Comparison of ENCODE assay signal across 20 cellular contexts in genomic region chr4:185761352-185762235, GRCh38. TPM values are rescaled to one million over a fixed set of nuclear protein-coding genes. Genes with fewer than 3 reads are reported as not detected.
A peak's percentile ranks its signal among the peaks of the same experiment; 100 is the strongest.
DNase-seq lines count a peak whose midpoint lies in the region; ATAC-seq and TF ChIP-seq lines count a peak whose summit lies in the region.
"Had no signal": no experiment of that assay in that cellular context is flagged by ENCODE, and none has a peak within 500 bp of the region (broad histone marks: within the 10 kb centered on the region; RNA-seq: fewer than 3 reads in every experiment).

No MANE protein-coding gene starts in this region.

- peaks cover 34% of the 10 kb centered on the region for H3K4me1 Mint-ChIP-seq in MCF 10A (ENCODE audit: insufficient read depth, unreplicated experiment)
- H3K4me1 Mint-ChIP-seq: CD4-positive, CD25-positive, alpha-beta regulatory T cell; naive thymus-derived CD4-positive, alpha-beta T cell had no signal

- H3K27ac Mint-ChIP-seq in MCF 10A (ENCODE audit: low read depth, unreplicated experiment): peak overlapping the region; percentile 76
- H3K27ac Mint-ChIP-seq: CD4-positive, CD25-positive, alpha-beta regulatory T cell; naive thymus-derived CD4-positive, alpha-beta T cell had no signal

- H4K20me1 ChIP-seq in mammary epithelial cell (ENCODE audit: insufficient read depth, low read length) (no peaks in the 10 kb centered on the region), hepatocyte (ENCODE audit: insufficient read depth, poor library complexity, severe bottlenecking) (no peaks in the 10 kb centered on the region)

- H3K9me3 ChIP-seq in mammary epithelial cell (replicated peaks; ENCODE audit: insufficient read depth, low read length) (no peaks in the 10 kb centered on the region), vagina (no peaks in the 10 kb centered on the region), hepatocyte (ENCODE audit: low read depth) (no peaks in the 10 kb centered on the region)
- H3K9me3 ChIP-seq: psoas muscle, SJCRH30 had no signal

- H3K4me3 ChIP-seq in mammary epithelial cell (replicated peaks in 1 of 3; ENCODE audit: insufficient read depth in 1 of 3, low read depth in 2 of 3, low read length in 3 of 3): no peak overlapping the region
- H3K4me3 ChIP-seq in vagina: no peak overlapping the region
- H3K4me3 ChIP-seq in hepatocyte: no peak overlapping the region
- H3K4me3 ChIP-seq: psoas muscle, SJCRH30 had no signal

- H3K27me3 ChIP-seq in mammary epithelial cell (ENCODE audit: insufficient read depth, low read length) (no peaks in the 10 kb centered on the region), foreskin keratinocyte (no peaks in the 10 kb centered on the region), vagina (no peaks in the 10 kb centered on the region), hepatocyte (no peaks in the 10 kb centered on the region)
- H3K27me3 ChIP-seq: SJCRH30 had no signal

- no peaks in the 10 kb centered on the region for H3K9me2 ChIP-seq in hepatocyte (replicated peaks; ENCODE audit: insufficient read depth)

- peak overlapping the region; percentile 35 for H3K4me3 Mint-ChIP-seq in MCF 10A (ENCODE audit: unreplicated experiment)
- H3K4me3 Mint-ChIP-seq: CD4-positive, CD25-positive, alpha-beta regulatory T cell; naive thymus-derived CD4-positive, alpha-beta T cell had no signal

- TF ChIP-seq CTCF in MCF 10A (IDR thresholded peaks at IDR 0.05; ENCODE audit: unreplicated experiment) (no peak), mammary epithelial cell (conservative IDR thresholded peaks at IDR 0.05 in 1 of 2, IDR thresholded peaks at IDR 0.05 in 1 of 2; ENCODE audit: extremely low read depth in 1 of 2, insufficient read depth in 1 of 2, low read depth in 1 of 2, low read length in 2 of 2) (no peak), foreskin keratinocyte (conservative IDR thresholded peaks at IDR 0.05) (no peak), vagina (IDR thresholded peaks at IDR 0.05) (no peak), hepatocyte (IDR thresholded peaks at IDR 0.05; ENCODE audit: poor library complexity) (no peak)

- no peak for TF ChIP-seq POLR2A in vagina (IDR thresholded peaks at IDR 0.05)

- H3K79me2 ChIP-seq in mammary epithelial cell (ENCODE audit: insufficient read depth, low read length): no peaks in the 10 kb centered on the region
- H3K79me2 ChIP-seq in hepatocyte: no peaks in the 10 kb centered on the region

- in situ Hi-C loops in mammary epithelial cell (cut with MboI; ENCODE audit: low sequenced_read_pairs in 2 of 2): no loop called here

- H3K9ac ChIP-seq in mammary epithelial cell (ENCODE audit: insufficient read depth, low read length): no peak overlapping the region

- WGBS in mammary epithelial cell (ENCODE audit: low coverage, missing lambda C conversion rate): 80% methylated on average over 9 of the region's 9 CpGs
- WGBS in hepatocyte (ENCODE audit: low lambda C conversion rate, missing lambda C conversion rate): 92% methylated on average over 9 of the region's 9 CpGs

- dilution Hi-C loops in mammary epithelial cell (cut with HindIII; ENCODE audit: low sequenced_read_pairs): no loop called here

- no peaks in the 10 kb centered on the region for H3K9me3 Mint-ChIP-seq in MCF 10A (ENCODE audit: unreplicated experiment)

- H3K36me3 Mint-ChIP-seq in MCF 10A (ENCODE audit: insufficient read depth, unreplicated experiment): no peaks in the 10 kb centered on the region
- H3K36me3 Mint-ChIP-seq: CD4-positive, CD25-positive, alpha-beta regulatory T cell; naive thymus-derived CD4-positive, alpha-beta T cell had no signal

- POLR2A ChIA-PET in MCF 10A (lab: Yijun Ruan, JAX): interaction anchor here (0.6 to 1.8 kb wide), 10 partner anchors 13 to 330 kb away, joined by 3 to 9 read pairs (median 3); partner anchors contain the start of gene SORBS2

- ATAC-seq in foreskin keratinocyte (no peak), HG02763 (IDR thresholded peaks at IDR 0.05; ENCODE audit: unreplicated experiment) (no peak)
- ATAC-seq: naive thymus-derived CD4-positive, alpha-beta T cell; psoas muscle had no signal

- no peaks in the 10 kb centered on the region for H3K36me3 ChIP-seq in mammary epithelial cell (ENCODE audit: insufficient read depth, low read length)
- H3K36me3 ChIP-seq in vagina: no peaks in the 10 kb centered on the region
- no peaks in the 10 kb centered on the region for H3K36me3 ChIP-seq in hepatocyte (replicated peaks; ENCODE audit: insufficient read depth, low read depth)
- H3K36me3 ChIP-seq: SJCRH30 had no signal

- H3K4me2 ChIP-seq in mammary epithelial cell (ENCODE audit: insufficient read depth, low read depth, low read length): no peak overlapping the region
- no peak overlapping the region for H3K4me2 ChIP-seq in hepatocyte

- BruUV-seq in MCF 10A (replicated peaks; lab: Mats Ljungman, UMichigan) (no TSS peak), mammary epithelial cell (replicated peaks; lab: Mats Ljungman, UMichigan) (no TSS peak)

- CTCF ChIA-PET in MCF 10A (lab: Yijun Ruan, JAX): interaction anchor here (0.6 to 0.9 kb wide), 3 partner anchors 11 to 588 kb away, joined by 3 to 5 read pairs (median 3); no protein-coding TSS in a partner anchor
- CTCF ChIA-PET in mammary epithelial cell (lab: Charles Lee; ENCODE audit: low non-redundant PET): no interaction called here

- no peak overlapping the region for H3K27ac ChIP-seq in mammary epithelial cell (ENCODE audit: insufficient read depth, low read depth, low read length)
- H3K27ac ChIP-seq in foreskin keratinocyte: no peak overlapping the region
- H3K27ac ChIP-seq in vagina: peak overlapping the region; percentile 13
- H3K27ac ChIP-seq in hepatocyte: no peak overlapping the region
- H3K27ac ChIP-seq: psoas muscle, SJCRH30 had no signal

- no peak overlapping the region for H2AFZ ChIP-seq in mammary epithelial cell (ENCODE audit: low read depth, low read length)
- no peak overlapping the region for H2AFZ ChIP-seq in hepatocyte

- peak; percentile 82 for DNase-seq in MCF 10A (ENCODE audit: unreplicated experiment)
- DNase-seq in mammary epithelial cell: no peak
- peak; percentile 6 to 35 for DNase-seq in foreskin keratinocyte
- peak; percentile 28 to 69 for DNase-seq in lung microvascular endothelial cell (ENCODE audit: low read depth in 2 of 2)
- peak in 1 of 2 donors; percentile 6 for DNase-seq in vagina (ENCODE audit: extremely low spot score in 2 of 2)
- DNase-seq in NCI-H1694 (lab: John Stamatoyannopoulos, UW): no peak
- no peak for DNase-seq in hepatocyte (ENCODE audit: low spot score)
- DNase-seq: activated CD4-positive, CD25-positive, alpha-beta regulatory T cell treated with anti-CD3 and anti-CD28 coated beads, Interleukin-2, amount 50 U/mL, for 72 hours; activated CD8-positive, alpha-beta memory T cell treated with anti-CD3 and anti-CD28 coated beads, Interleukin-2, amount 50 U/mL, for 4 hours; activated naive CD4-positive, alpha-beta T cell treated with Interleukin-2 at 50 U/mL for 16 hours; CD4-positive, CD25-positive, alpha-beta regulatory T cell; DND-41; GOT3; head of caudate nucleus; naive thymus-derived CD4-positive, alpha-beta T cell; NCI-H187 treated with DMSO at 0.1 percent for 48 hours; NCI-H446 treated with DMSO at 0.1 percent for 48 hours; psoas muscle; SJCRH30 had no signal

- H3K4me1 ChIP-seq in mammary epithelial cell (ENCODE audit: insufficient read depth, low read length) (peaks cover 4% of the 10 kb centered on the region), foreskin keratinocyte (peaks cover 12% of the 10 kb centered on the region), vagina (no peaks in the 10 kb centered on the region), hepatocyte (ENCODE audit: insufficient read depth) (no peaks in the 10 kb centered on the region)
- H3K4me1 ChIP-seq: psoas muscle, SJCRH30 had no signal

- intact Hi-C loops in MCF 10A (cut with micrococcal nuclease) (no loop called here), mammary epithelial cell (cut with micrococcal nuclease) (no loop called here), vagina (cut with DNase I) (no loop called here)

- no peaks in the 10 kb centered on the region for H3K27me3 Mint-ChIP-seq in MCF 10A (ENCODE audit: insufficient read depth, unreplicated experiment)

RNA-seq across cellular contexts. Expression of gene SORBS2, which starts 50.4 kb away (rescaled TPM):
- 19.3 and 29.1 TPM in 2 replicates for total RNA-seq in MCF 10A (2022)
- 1 to 10 TPM; 5.6 to 8.5 TPM for total RNA-seq in mammary epithelial cell
- 3.6 TPM for polyA plus RNA-seq in mammary epithelial cell
- polyA minus RNA-seq in mammary epithelial cell: not detected
- total RNA-seq in foreskin keratinocyte: 1.2 and 1.9 TPM in 2 replicates
- polyA plus RNA-seq in foreskin keratinocyte: 0.37 and 0.47 TPM in 2 replicates
- 94.8 and 143 TPM in 2 replicates for total RNA-seq in lung microvascular endothelial cell
- total RNA-seq in vagina: 60.4 TPM
- total RNA-seq in hepatocyte: 52.1 and 56.5 TPM in 2 replicates
- polyA plus RNA-seq in hepatocyte: 43.4 and 60.0 TPM in 2 replicates
- total RNA-seq: SJCRH30 had no signal
- polyA plus RNA-seq: CD4-positive, CD25-positive, alpha-beta regulatory T cell; naive thymus-derived CD4-positive, alpha-beta T cell had no signal

Comparison
In these comparisons a context has a peak if more than half of its experiments do, and no peak if none do; other contexts are left out.
1. DNase-seq: peak in MCF 10A (single experiment), foreskin keratinocyte (2 of 2) and lung microvascular endothelial cell (2 of 2); none in mammary epithelial cell (single experiment), NCI-H1694 (single experiment) and hepatocyte (single experiment).